ENCODE assay signal across 17 cellular contexts in the genomic region with DNA sequence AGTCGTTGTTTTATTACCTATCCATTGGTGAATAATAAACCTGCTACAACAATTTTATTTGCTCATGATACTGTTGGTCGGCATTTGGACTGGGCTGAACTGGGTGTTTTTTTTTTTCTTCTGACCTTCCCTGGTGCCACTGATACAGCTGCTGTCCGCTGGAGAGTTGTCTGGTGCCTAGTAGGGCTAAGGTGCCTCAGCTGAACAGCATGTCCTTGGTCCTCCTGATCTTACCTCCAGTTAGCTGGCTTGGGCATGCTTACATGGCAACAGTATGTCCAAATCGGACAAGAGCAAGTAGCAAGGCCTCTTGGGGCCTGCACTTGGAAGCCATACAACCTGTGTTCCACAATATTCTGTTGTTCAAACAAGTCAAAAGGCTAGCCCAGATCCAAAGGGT.
DNase-seq lines count a peak whose midpoint lies in the region; ATAC-seq and TF ChIP-seq lines count a peak whose summit lies in the region.
"Had no signal": no experiment of that assay in that cellular context is flagged by ENCODE, and none has a peak within 500 bp of the region (broad histone marks: within the 10 kb centered on the region; RNA-seq: fewer than 3 reads in every experiment).

No MANE protein-coding gene starts in this region.

- H3K27ac Mint-ChIP-seq in GM23338, result no peak overlapping the region
- H3K27ac Mint-ChIP-seq: B cell; CD4-positive, alpha-beta T cell; CD8-positive, alpha-beta T cell had no signal

- H3K9me3 ChIP-seq in trophoblast cell (ENCODE audit: insufficient read depth, low read depth, low read length), result no peaks in the 10 kb centered on the region
- H3K9me3 ChIP-seq: A549; BLaER1 treated with 17β-estradiol and CSF1 and Interleukin-3, amounts not matched to agents 10 nM and 100 nM; Caco-2 had no signal

- H2BK5ac ChIP-seq in trophoblast cell (ENCODE audit: low read depth, low read length, poor library complexity), result no peak overlapping the region

- H3K23ac ChIP-seq in trophoblast cell (ENCODE audit: low read length), result peak overlapping the region; percentile 100

- peak overlapping the region; percentile 9; the same call in 1 of the 2 replicates for H2AFZ ChIP-seq in GM23338
- no peak overlapping the region for H2AFZ ChIP-seq in trophoblast cell (ENCODE audit: insufficient read depth, low read length, poor library complexity)

- H3K9ac ChIP-seq in trophoblast cell (ENCODE audit: low read length), result peak overlapping the region; percentile 61
- H3K9ac ChIP-seq: BLaER1 treated with 17β-estradiol and CSF1 and Interleukin-3, amounts not matched to agents 10 nM and 100 nM had no signal

- H2BK120ac ChIP-seq in trophoblast cell (ENCODE audit: insufficient read depth, low read length, poor library complexity), result no peak overlapping the region

- 0 out of 3 replicates have a peak, but pooled peaks cover 3% of the 10 kb centered on the region for H3K9me3 Mint-ChIP-seq in GM23338

- intact Hi-C loops in Right ventricle myocardium superior (cut with DNase I) (no loop called here), cardiac septum (cut with DNase I) (no loop called here)

- DNase-seq in Right ventricle myocardium superior, result peak; percentile 31
- DNase-seq in cardiac septum (ENCODE audit: low spot score), result no peak
- DNase-seq in GM23338 (ENCODE audit: low spot score), result no peak
- no peak for DNase-seq in trophoblast cell
- DNase-seq in GF-D8 (lab: John Stamatoyannopoulos, UW), result no peak
- DNase-seq: AML-193; Caco-2; Calu3; CD4-positive, alpha-beta T cell; CD8-positive, alpha-beta T cell; DMS79 treated with DMSO at 0.1 percent for 48 hours had no signal

- H3K4ac ChIP-seq in trophoblast cell (ENCODE audit: low read depth, low read length), result no peak overlapping the region

- H3K36me3 Mint-ChIP-seq in GM23338 (ENCODE audit: low read depth), result no peaks in the 10 kb centered on the region
- H3K36me3 Mint-ChIP-seq: CD8-positive, alpha-beta T cell had no signal

- no peaks in the 10 kb centered on the region for H3K27me3 Mint-ChIP-seq in GM23338 (ENCODE audit: insufficient read depth, low read depth, poor library complexity)
- H3K27me3 Mint-ChIP-seq: B cell; CD4-positive, alpha-beta T cell had no signal

- ATAC-seq in Right ventricle myocardium superior (ENCODE audit: poor library complexity) (no peak), GM23338 (no peak)
- ATAC-seq: A549; CD8-positive, alpha-beta T cell; GM12878 had no signal

- no peak overlapping the region for H3K14ac ChIP-seq in trophoblast cell (ENCODE audit: low read length)

- no peaks in the 10 kb centered on the region for H3K36me3 ChIP-seq in GM23338 (ENCODE audit: insufficient read depth)
- H3K36me3 ChIP-seq in trophoblast cell (ENCODE audit: control insufficient read depth in 1 of 2, insufficient read depth in 2 of 2, low read length in 2 of 2), result no peaks in the 10 kb centered on the region
- H3K36me3 ChIP-seq: BLaER1 treated with 17β-estradiol and CSF1 and Interleukin-3, amounts not matched to agents 10 nM and 100 nM had no signal

- H3K9me2 ChIP-seq in GM23338 (ENCODE audit: insufficient read depth), result no peaks in the 10 kb centered on the region

- no peaks in the 10 kb centered on the region for H3K4me1 ChIP-seq in GM23338 (ENCODE audit: insufficient read depth)
- H3K4me1 ChIP-seq in trophoblast cell (ENCODE audit: control insufficient read depth in 1 of 2, insufficient read depth in 2 of 2, low read length in 2 of 2), result no peaks in the 10 kb centered on the region
- H3K4me1 ChIP-seq: A549, Caco-2 had no signal

- no CpG with 5 or more reads among the region's 4 CpGs for WGBS in trophoblast cell (ENCODE audit: extremely low coverage, insufficient coverage, insufficient read length)

- H2AK5ac ChIP-seq in trophoblast cell (ENCODE audit: low read length), result no peak overlapping the region

- H4K91ac ChIP-seq in trophoblast cell (ENCODE audit: low read depth, low read length), result no peak overlapping the region

- H3K4me2 ChIP-seq in GM23338, result no peak overlapping the region
- H3K4me2 ChIP-seq in trophoblast cell (ENCODE audit: low read length), result peak overlapping the region; percentile 40
- H3K4me2 ChIP-seq: A549; BLaER1 treated with 17β-estradiol and CSF1 and Interleukin-3, amounts not matched to agents 10 nM and 100 nM had no signal

- H3K4me3 ChIP-seq in GM23338, result no peak overlapping the region
- H3K4me3 ChIP-seq in trophoblast cell (ENCODE audit: low read depth, low read length), result no peak overlapping the region
- H3K4me3 ChIP-seq: A549; BLaER1 treated with 17β-estradiol and CSF1 and Interleukin-3, amounts not matched to agents 10 nM and 100 nM; GM12878 had no signal

- H4K8ac ChIP-seq in trophoblast cell (ENCODE audit: low read depth, low read length), result no peak overlapping the region

- H3K4me1 Mint-ChIP-seq in GM23338, result no peaks in the 10 kb centered on the region
- H3K4me1 Mint-ChIP-seq: B cell had no signal

- H3K27me3 ChIP-seq in GM23338 (ENCODE audit: insufficient read depth) (no peaks in the 10 kb centered on the region), trophoblast cell (ENCODE audit: insufficient read depth, low read length) (no peaks in the 10 kb centered on the region)
- H3K27me3 ChIP-seq: BLaER1 treated with 17β-estradiol and CSF1 and Interleukin-3, amounts not matched to agents 10 nM and 100 nM had no signal

- H3K18ac ChIP-seq in trophoblast cell (ENCODE audit: low read length), result no peak overlapping the region

- H3K27ac ChIP-seq in GM23338 (ENCODE audit: low read depth), result no peak overlapping the region
- H3K27ac ChIP-seq in trophoblast cell (ENCODE audit: low read depth, low read length), result no peak overlapping the region
- H3K27ac ChIP-seq: 22Rv1; A549; BLaER1 treated with 17β-estradiol and CSF1 and Interleukin-3, amounts not matched to agents 10 nM and 100 nM; C4-2B had no signal

- no peaks in the 10 kb centered on the region for H3F3A ChIP-seq in GM23338 (replicated peaks; ENCODE audit: low read depth)

- no peaks in the 10 kb centered on the region for H3K79me1 ChIP-seq in trophoblast cell (ENCODE audit: low read length)

- H2BK12ac ChIP-seq in trophoblast cell (ENCODE audit: low read length), result no peak overlapping the region

- no peak overlapping the region for H3K4me3 Mint-ChIP-seq in GM23338
- H3K4me3 Mint-ChIP-seq: B cell; CD4-positive, alpha-beta T cell; CD8-positive, alpha-beta T cell had no signal

- H4K20me1 ChIP-seq in GM23338 (replicated peaks; ENCODE audit: insufficient read depth), result no peaks in the 10 kb centered on the region
- H4K20me1 ChIP-seq: BLaER1 treated with 17β-estradiol and CSF1 and Interleukin-3, amounts not matched to agents 10 nM and 100 nM had no signal

- no peak for TF ChIP-seq CTCF in GM23338 (conservative IDR thresholded peaks at IDR 0.05; ENCODE audit: low read depth in 2 of 2)

- H3K79me2 ChIP-seq in GM23338 (replicated peaks; ENCODE audit: insufficient read depth) (no peaks in the 10 kb centered on the region), trophoblast cell (ENCODE audit: control insufficient read depth, insufficient read depth, low read length, poor library complexity) (no peaks in the 10 kb centered on the region)

- H4K12ac ChIP-seq in trophoblast cell (ENCODE audit: low read depth, low read length), result no peak overlapping the region

TF ChIP-seq in GM23338, 12 proteins besides CTCF, POLR2A, EP300 and RAD21 (continues in another document):
- no peak for TF ChIP-seq EZH2phosphoT487 (IDR thresholded peaks at IDR 0.05; ENCODE audit: unreplicated experiment)
- TF ChIP-seq, protein P1, sequence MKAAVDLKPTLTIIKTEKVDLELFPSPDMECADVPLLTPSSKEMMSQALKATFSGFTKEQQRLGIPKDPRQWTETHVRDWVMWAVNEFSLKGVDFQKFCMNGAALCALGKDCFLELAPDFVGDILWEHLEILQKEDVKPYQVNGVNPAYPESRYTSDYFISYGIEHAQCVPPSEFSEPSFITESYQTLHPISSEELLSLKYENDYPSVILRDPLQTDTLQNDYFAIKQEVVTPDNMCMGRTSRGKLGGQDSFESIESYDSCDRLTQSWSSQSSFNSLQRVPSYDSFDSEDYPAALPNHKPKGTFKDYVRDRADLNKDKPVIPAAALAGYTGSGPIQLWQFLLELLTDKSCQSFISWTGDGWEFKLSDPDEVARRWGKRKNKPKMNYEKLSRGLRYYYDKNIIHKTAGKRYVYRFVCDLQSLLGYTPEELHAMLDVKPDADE (IDR thresholded peaks at IDR 0.05), result no peak
- no peak for TF ChIP-seq ZNF331 (CRISPR knock-in tag; IDR thresholded peaks at IDR 0.05; ENCODE audit: low read depth)
